ENCODE assay signal across 8 cellular contexts in genomic region chr2:28810384-28811285, GRCh38. TPM values are rescaled to one million over a fixed set of nuclear protein-coding genes. Genes with fewer than 3 reads are reported as not detected.
DNase-seq lines count a peak whose midpoint lies in the region; ATAC-seq and TF ChIP-seq lines count a peak whose summit lies in the region.

Gene SPDYA, plus strand, starts transcription at chr2:28810834. Its CDS starts 5,181 bp downstream, at chr2:28816015.

- no peak within 1 kb of the TSS for H2AFZ ChIP-seq in smooth muscle cell (ENCODE audit: low read depth)

- BruUV-seq in Calu3 (replicated peaks; lab: Mats Ljungman, UMichigan), result no TSS peak

- no peaks in the 10 kb centered on the region for H3K27me3 ChIP-seq in breast epithelium
- H3K27me3 ChIP-seq in iPS-20b (ENCODE audit: insufficient read depth, low read length), result peaks cover 40% of the 10 kb centered on the region
- H3K27me3 ChIP-seq in smooth muscle cell (ENCODE audit: low read depth), result no peaks in the 10 kb centered on the region

- H3K27ac ChIP-seq in VCaP, result peak within 1 kb of the TSS; percentile 58
- peak within 1 kb of the TSS; percentile 10 to 45 for H3K27ac ChIP-seq in breast epithelium
- H3K27ac ChIP-seq in iPS-20b (ENCODE audit: low read length), result no peak within 1 kb of the TSS
- no peak within 1 kb of the TSS for H3K27ac ChIP-seq in smooth muscle cell (ENCODE audit: low read depth)

- DNase-seq in Calu3, result peak; percentile 84
- DNase-seq in breast epithelium (ENCODE audit: low spot score in 2 of 2), result peak; percentile 43 to 55
- no peak for DNase-seq in smooth muscle cell (lab: John Stamatoyannopoulos, UW; ENCODE audit: unreplicated experiment)
- DNase-seq in OCI-M2 (lab: John Stamatoyannopoulos, UW; ENCODE audit: unreplicated experiment), result no peak

- H3K9ac ChIP-seq in iPS-20b (ENCODE audit: low read depth, low read length) (peak within 1 kb of the TSS; percentile 37; the same call in 1 of the 2 replicates), smooth muscle cell (ENCODE audit: low read depth) (no peak within 1 kb of the TSS)

- ATAC-seq in GM21447 (IDR thresholded peaks at IDR 0.05; ENCODE audit: unreplicated experiment), result peak; percentile 79

- H3K4me2 ChIP-seq in smooth muscle cell, result peak within 1 kb of the TSS; percentile 99

- 7% methylated on average over 72 of the region's 97 CpGs for WGBS in smooth muscle cell (ENCODE audit: low lambda C conversion rate)

- TF ChIP-seq POLR2A in breast epithelium (IDR thresholded peaks at IDR 0.05), result no peak

- CTCF ChIA-PET in Calu3 (lab: Charles Lee), result no interaction called here

- peak within 1 kb of the TSS; percentile 69 for H3K4me3 Mint-ChIP-seq in Calu3 (ENCODE audit: low read depth, unreplicated experiment)
- H3K4me3 Mint-ChIP-seq in IgD-negative memory B cell, result peak within 1 kb of the TSS; percentile 75 to 90 (median 86)

- no peaks in the 10 kb centered on the region for H3K79me2 ChIP-seq in smooth muscle cell (ENCODE audit: low read depth)

- intact Hi-C loops in Calu3 (cut with micrococcal nuclease; ENCODE audit: unreplicated experiment), result no loop called here
- intact Hi-C loops in breast epithelium (cut with DNase I; ENCODE audit: low total_unique reads), result no loop called here

- no peaks in the 10 kb centered on the region for H3K9me3 Mint-ChIP-seq in Calu3 (ENCODE audit: low read depth, unreplicated experiment)
- peaks cover 0 to 3% (median 0%) of the 10 kb centered on the region in 3 donors for H3K9me3 Mint-ChIP-seq in IgD-negative memory B cell

- H3K27me3 Mint-ChIP-seq in Calu3 (ENCODE audit: unreplicated experiment) (no peaks in the 10 kb centered on the region), IgD-negative memory B cell (no peaks in the 10 kb centered on the region)

- H3K4me3 ChIP-seq in breast epithelium, result peak within 1 kb of the TSS; percentile 42 to 76 (median 59)
- H3K4me3 ChIP-seq in iPS-20b (ENCODE audit: low read length), result peak within 1 kb of the TSS; percentile 62
- H3K4me3 ChIP-seq in smooth muscle cell, result peak within 1 kb of the TSS; percentile 72

- H3K4me1 Mint-ChIP-seq in Calu3 (ENCODE audit: low read depth, unreplicated experiment) (no peaks in the 10 kb centered on the region), IgD-negative memory B cell (peaks cover 4 to 7% (median 5%) of the 10 kb centered on the region in 3 donors)

- no peaks in the 10 kb centered on the region for H3F3A ChIP-seq in smooth muscle cell (ENCODE audit: low read depth)

- H4K20me1 ChIP-seq in smooth muscle cell (ENCODE audit: low read depth), result peaks cover 3% of the 10 kb centered on the region

- H3K9me3 ChIP-seq in breast epithelium (no peaks in the 10 kb centered on the region), iPS-20b (ENCODE audit: insufficient read depth, low read depth, low read length) (peaks cover 4% of the 10 kb centered on the region; the same call in 1 of the 2 replicates), smooth muscle cell (replicated peaks; ENCODE audit: low read depth) (no peaks in the 10 kb centered on the region)

- H3K36me3 Mint-ChIP-seq in Calu3 (ENCODE audit: insufficient read depth, unreplicated experiment) (peaks cover 39% of the 10 kb centered on the region), IgD-negative memory B cell (peaks cover 3% of the 10 kb centered on the region)

- H3K4me1 ChIP-seq in breast epithelium, result peaks cover 0 to 7% of the 10 kb centered on the region in 2 donors
- no peaks in the 10 kb centered on the region; the same call in 1 of the 2 replicates for H3K4me1 ChIP-seq in iPS-20b (ENCODE audit: insufficient read depth, low read length)
- no peaks in the 10 kb centered on the region for H3K4me1 ChIP-seq in smooth muscle cell (ENCODE audit: low read depth)

- H3K27ac Mint-ChIP-seq in Calu3 (ENCODE audit: unreplicated experiment) (no peak within 1 kb of the TSS), IgD-negative memory B cell (peak within 1 kb of the TSS in 2 of 3 donors; percentile 31 to 51)

- TF ChIP-seq CTCF in Calu3 (IDR thresholded peaks at IDR 0.05; ENCODE audit: unreplicated experiment) (no peak), VCaP (conservative IDR thresholded peaks at IDR 0.05) (peak; percentile 11; the same call in 1 of the 2 replicates), breast epithelium (IDR thresholded peaks at IDR 0.05) (no peak), smooth muscle cell (IDR thresholded peaks at IDR 0.05; ENCODE audit: borderline replicate concordance, insufficient read depth, poor library complexity, severe bottlenecking) (no peak)

- H3K36me3 ChIP-seq in breast epithelium (no peaks in the 10 kb centered on the region), iPS-20b (ENCODE audit: insufficient read depth, low read depth, low read length) (no peaks in the 10 kb centered on the region), smooth muscle cell (ENCODE audit: low read depth) (no peaks in the 10 kb centered on the region)

RNA-seq across cellular contexts. Expression of gene SPDYA, which starts in this region (rescaled TPM):
- 1.2 and 2.0 TPM in 2 replicates for total RNA-seq in Calu3 (2022)
- polyA plus RNA-seq in IgD-negative memory B cell, result 0.30 TPM
- total RNA-seq in breast epithelium, result 1 to 10 TPM in 2 of 3 donors, under 1 TPM in 1; 0.98 to 4.2 (median 1.8) TPM
- total RNA-seq in smooth muscle cell, result 1.2 and 1.9 TPM in 2 replicates
- polyA plus RNA-seq in smooth muscle cell, result 0.56 and 1.9 TPM in 2 replicates

Comparison
In these comparisons a context has a peak if more than half of its experiments do, and no peak if none do; other contexts are left out.
1. DNase-seq: peak in Calu3 (single experiment) and breast epithelium (2 of 2); none in smooth muscle cell (single experiment) and OCI-M2 (single experiment).
2. H3K27ac ChIP-seq: peak in VCaP (single experiment) and breast epithelium (2 of 2); none in iPS-20b (single experiment) and smooth muscle cell (single experiment).
3. Peak in every context shown above with its lines, with median percentiles within 50 percentile points of each other: H3K4me3 ChIP-seq.